36 cellular contexts compared by ENCODE assay signal in genomic region chr4:132759199-132759780, GRCh38.
"Had no signal": no experiment of that assay in that cellular context is flagged by ENCODE, and none has a peak within 500 bp of the region (broad histone marks: within the 10 kb centered on the region; RNA-seq: fewer than 3 reads in every experiment).

No MANE protein-coding gene starts in this region.

- H3K9me3 ChIP-seq: adrenal gland, body of pancreas, breast epithelium had no signal

- H3K9me3 Mint-ChIP-seq: activated B cell treated with CpG ODN at 0.5 μM for 24 hours; activated CD4-positive, alpha-beta T cell treated with anti-CD3 and anti-CD28 coated beads, Interleukin-2, amount 10 ng/mL, durations not matched to agents 24 days and 14 days; activated CD8-positive, alpha-beta T cell treated with anti-CD3 and anti-CD28 coated beads for 36 hours; activated naive CD4-positive, alpha-beta T cell treated with anti-CD3 and anti-CD28 coated beads for 36 hours; activated naive CD8-positive, alpha-beta T cell treated with anti-CD3 and anti-CD28 coated beads for 36 hours; activated T-cell treated with anti-CD3 and anti-CD28 coated beads, Interleukin-2, amount 50 U/mL, for 4 hours; activated T-helper 1 cell treated with anti-CD3 and anti-CD28 coated beads, Interleukin-12 subunit alpha, Interleukin-12 subunit beta, Interleukin-2, Interleukin-4 antibody, amounts not matched to agents 30 ng/mL and 10 ng/mL and 1 ng/mL, durations not matched to agents 14 hours and 24 hours and 36 hours; T-helper 1 cell treated with Interleukin-12 subunit alpha and Interleukin-12 subunit beta and Interleukin-4 antibody, amounts not matched to agents 30 μg/mL and 1 μg/mL, for 36 hours had no signal

- H3K27ac Mint-ChIP-seq: activated B cell treated with CpG ODN at 0.5 μM for 24 hours; activated CD4-positive, alpha-beta memory T cell treated with anti-CD3 and anti-CD28 coated beads for 36 hours; activated CD4-positive, alpha-beta T cell treated with anti-CD3 and anti-CD28 coated beads, Interleukin-2, amount 10 ng/mL, durations not matched to agents 24 days and 14 days; activated CD8-positive, alpha-beta T cell treated with anti-CD3 and anti-CD28 coated beads for 36 hours; activated naive CD4-positive, alpha-beta T cell treated with anti-CD3 and anti-CD28 coated beads for 36 hours; activated naive CD4-positive, alpha-beta T cell treated with anti-CD3 and anti-CD28 coated beads, Interleukin-2, amount 50 U/mL, for 72 hours; activated naive CD8-positive, alpha-beta T cell treated with anti-CD3 and anti-CD28 coated beads for 36 hours; activated T-cell treated with anti-CD3 and anti-CD28 coated beads, Interleukin-2, amount 50 U/mL, for 72 hours; activated T-helper 1 cell treated with anti-CD3 and anti-CD28 coated beads, Interleukin-12 subunit alpha, Interleukin-12 subunit beta, Interleukin-2, Interleukin-4 antibody, amounts not matched to agents 30 ng/mL and 10 ng/mL and 1 ng/mL, durations not matched to agents 14 hours and 24 hours and 36 hours; activated T-helper 17 cell treated with anti-CD3 and anti-CD28 coated beads, Interleukin-2, amount 50 U/mL, for 72 hours; T-helper 1 cell treated with Interleukin-12 subunit alpha and Interleukin-12 subunit beta and Interleukin-4 antibody, amounts not matched to agents 30 μg/mL and 1 μg/mL, for 36 hours; T-helper 2 cell treated with Interferon-gamma antibody and Interleukin-4, amounts not matched to agents 5 μg/mL and 100 μg/mL, for 36 hours had no signal

- ATAC-seq: activated CD8-positive, alpha-beta T cell treated with anti-CD3 and anti-CD28 coated beads for 36 hours; activated naive CD4-positive, alpha-beta T cell treated with anti-CD3 and anti-CD28 coated beads, Interleukin-2, amount 50 U/mL, for 72 hours; activated T-cell treated with anti-CD3 and anti-CD28 coated beads, Interleukin-2, amount 50 U/mL, for 4 hours; activated T-cell treated with anti-CD3 and anti-CD28 coated beads, Interleukin-2, amount 50 U/mL, for 72 hours; activated T-helper 17 cell treated with anti-CD3 and anti-CD28 coated beads, Interleukin-2, amount 50 U/mL, for 72 hours; body of pancreas had no signal

- DNase-seq: activated B cell treated with CpG ODN at 0.5 μM for 24 hours; activated CD4-positive, alpha-beta memory T cell treated with anti-CD3 and anti-CD28 coated beads for 36 hours; activated CD4-positive, alpha-beta T cell treated with anti-CD3 and anti-CD28 coated beads for 4 hours; activated CD4-positive, alpha-beta T cell treated with anti-CD3 and anti-CD28 coated beads, Interleukin-2, amount 10 ng/mL, durations not matched to agents 24 days and 14 days; activated CD4-positive, alpha-beta T cell treated with anti-CD3 and anti-CD28 coated beads, Interleukin-2, amount 50 U/mL, for 1 hour; activated CD4-positive, alpha-beta T cell treated with anti-CD3 and anti-CD28 coated beads, Interleukin-2, amount 50 U/mL, for 4 hours; activated CD4-positive, CD25-positive, alpha-beta regulatory T cell treated with anti-CD3 and anti-CD28 coated beads, Interleukin-2, amount 50 U/mL, for 72 hours; activated CD8-positive, alpha-beta memory T cell treated with anti-CD3 and anti-CD28 coated beads, Interleukin-2, amount 50 U/mL, for 4 hours; activated CD8-positive, alpha-beta T cell treated with anti-CD3 and anti-CD28 coated beads for 36 hours; activated effector memory CD4-positive, alpha-beta T cell treated with anti-CD3 and anti-CD28 coated beads, Interleukin-2, amount 50 U/mL, for 16 hours; activated gamma-delta T cell treated with Interleukin-2 at 50 U/mL for 16 hours; activated naive CD4-positive, alpha-beta T cell; activated naive CD4-positive, alpha-beta T cell treated with anti-CD3 and anti-CD28 coated beads for 36 hours; activated naive CD4-positive, alpha-beta T cell treated with anti-CD3 and anti-CD28 coated beads, Interleukin-2, amount 50 U/mL, for 16 hours; activated naive CD8-positive, alpha-beta T cell treated with anti-CD3 and anti-CD28 coated beads for 36 hours; activated T-cell treated with anti-CD3 and anti-CD28 coated beads for 4 hours; activated T-cell treated with anti-CD3 and anti-CD28 coated beads, Interleukin-2, amount 50 U/mL, for 1 hour; activated T-cell treated with anti-CD3 and anti-CD28 coated beads, Interleukin-2, amount 50 U/mL, for 4 hours; activated T-cell treated with anti-CD3 and anti-CD28 coated beads, Interleukin-2, amount 50 U/mL, for 72 hours; adrenal gland; amniotic stem cell; aorta; body of pancreas; brain microvascular endothelial cell; central memory CD4-positive, alpha-beta T cell; T-helper 2 cell; T-helper 9 cell had no signal

- H3K27ac ChIP-seq: adrenal gland, body of pancreas, brain microvascular endothelial cell, breast epithelium, VCaP had no signal

- H3K27me3 Mint-ChIP-seq: activated B cell treated with CpG ODN at 0.5 μM for 24 hours; activated CD4-positive, alpha-beta memory T cell treated with anti-CD3 and anti-CD28 coated beads for 36 hours; activated CD4-positive, alpha-beta T cell treated with anti-CD3 and anti-CD28 coated beads, Interleukin-2, amount 10 ng/mL, durations not matched to agents 24 days and 14 days; activated CD8-positive, alpha-beta T cell treated with anti-CD3 and anti-CD28 coated beads for 36 hours; activated naive CD8-positive, alpha-beta T cell treated with anti-CD3 and anti-CD28 coated beads for 36 hours; activated T-helper 17 cell treated with anti-CD3 and anti-CD28 coated beads, Interleukin-2, amount 50 U/mL, for 72 hours had no signal

- H3K4me3 Mint-ChIP-seq: activated B cell treated with CpG ODN at 0.5 μM for 24 hours; activated CD4-positive, alpha-beta memory T cell treated with anti-CD3 and anti-CD28 coated beads for 36 hours; activated CD4-positive, alpha-beta T cell treated with anti-CD3 and anti-CD28 coated beads, Interleukin-2, amount 10 ng/mL, durations not matched to agents 24 days and 14 days; activated CD8-positive, alpha-beta T cell treated with anti-CD3 and anti-CD28 coated beads for 36 hours; activated naive CD4-positive, alpha-beta T cell treated with anti-CD3 and anti-CD28 coated beads for 36 hours; activated naive CD8-positive, alpha-beta T cell treated with anti-CD3 and anti-CD28 coated beads for 36 hours; activated T-cell treated with anti-CD3 and anti-CD28 coated beads, Interleukin-2, amount 50 U/mL, for 4 hours; activated T-cell treated with anti-CD3 and anti-CD28 coated beads, Interleukin-2, amount 50 U/mL, for 72 hours; activated T-helper 1 cell treated with anti-CD3 and anti-CD28 coated beads, Interleukin-12 subunit alpha, Interleukin-12 subunit beta, Interleukin-2, Interleukin-4 antibody, amounts not matched to agents 30 ng/mL and 10 ng/mL and 1 ng/mL, durations not matched to agents 14 hours and 24 hours and 36 hours; activated T-helper 17 cell treated with anti-CD3 and anti-CD28 coated beads, Interleukin-2, amount 50 U/mL, for 72 hours; T-helper 1 cell treated with Interleukin-12 subunit alpha and Interleukin-12 subunit beta and Interleukin-4 antibody, amounts not matched to agents 30 μg/mL and 1 μg/mL, for 36 hours; T-helper 2 cell treated with Interferon-gamma antibody and Interleukin-4, amounts not matched to agents 5 μg/mL and 100 μg/mL, for 36 hours had no signal

- FAIRE-seq: astrocyte, TTC549 had no signal

- H3K4me1 ChIP-seq: adrenal gland, body of pancreas, breast epithelium had no signal

- H3K27me3 ChIP-seq: adrenal gland, body of pancreas, brain microvascular endothelial cell, breast epithelium had no signal

- H3K36me3 Mint-ChIP-seq: activated CD4-positive, alpha-beta memory T cell treated with anti-CD3 and anti-CD28 coated beads for 36 hours; activated naive CD4-positive, alpha-beta T cell treated with anti-CD3 and anti-CD28 coated beads, Interleukin-2, amount 50 U/mL, for 72 hours; activated naive CD8-positive, alpha-beta T cell treated with anti-CD3 and anti-CD28 coated beads for 36 hours had no signal

- H3K4me1 Mint-ChIP-seq: activated B cell treated with CpG ODN at 0.5 μM for 24 hours; activated CD4-positive, alpha-beta T cell treated with anti-CD3 and anti-CD28 coated beads, Interleukin-2, amount 10 ng/mL, durations not matched to agents 24 days and 14 days; activated naive CD8-positive, alpha-beta T cell treated with anti-CD3 and anti-CD28 coated beads for 36 hours; activated T-helper 17 cell treated with anti-CD3 and anti-CD28 coated beads, Interleukin-2, amount 50 U/mL, for 72 hours had no signal

- H3K36me3 ChIP-seq: adrenal gland, brain microvascular endothelial cell, breast epithelium had no signal

- H3K4me3 ChIP-seq: adrenal gland, body of pancreas, breast epithelium had no signal
